ENCODE assay signal across 8 cellular contexts in the genomic region with DNA sequence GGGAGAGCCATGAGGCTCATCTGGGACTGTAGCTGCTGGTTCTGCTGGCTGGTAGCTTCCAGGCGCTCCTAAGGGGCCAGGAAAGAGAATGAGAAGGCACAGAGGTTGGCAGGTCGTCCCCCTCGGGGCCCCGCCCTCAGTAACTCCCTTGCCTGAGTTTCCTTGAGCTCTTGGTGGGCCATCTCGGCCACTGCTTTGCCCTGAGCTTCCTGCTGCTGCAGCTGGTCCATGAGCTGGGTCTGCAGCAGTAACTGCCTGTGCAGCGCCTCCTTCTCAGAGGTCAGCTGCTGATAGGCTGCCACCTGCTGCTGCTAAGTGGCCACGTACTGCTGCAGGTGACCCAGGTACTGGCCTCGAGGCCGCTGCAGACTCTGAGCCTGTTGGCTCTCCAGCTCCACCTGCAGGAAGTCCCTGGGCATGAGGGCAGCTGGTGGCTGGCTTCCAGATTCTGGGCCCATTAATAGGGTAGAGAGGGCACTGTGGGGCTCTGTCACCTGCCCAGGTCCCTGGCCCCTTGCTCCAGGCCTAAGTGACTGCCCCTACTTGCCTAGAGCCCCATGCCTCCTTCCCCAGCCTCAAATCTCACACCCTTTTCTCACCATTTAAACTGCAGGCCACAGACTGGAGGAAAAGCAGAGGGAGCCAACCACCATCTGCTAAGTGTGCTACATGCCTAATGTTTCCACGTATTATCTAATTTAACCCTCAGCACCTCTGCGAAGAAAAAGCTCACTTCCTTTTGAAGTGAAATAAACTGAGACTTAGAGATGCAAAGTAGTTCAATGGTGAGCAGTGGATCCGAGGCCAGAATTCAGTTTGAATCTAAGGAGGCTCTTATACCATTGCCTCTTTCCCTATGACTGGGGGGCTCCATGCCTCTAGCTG.
DNase-seq lines count a peak whose midpoint lies in the region; ATAC-seq and TF ChIP-seq lines count a peak whose summit lies in the region.

No MANE protein-coding gene starts in this region.

- intact Hi-C loops in tibial artery (cut with DNase I; ENCODE audit: low total_unique reads) = no loop called here

- H3K4me3 ChIP-seq in tibial artery = no peak overlapping the region

- peak; percentile 50 to 53 for DNase-seq in NCI-H187 (lab: John Stamatoyannopoulos, UW)
- peak; percentile 42 to 50 for DNase-seq in activated CD4-positive, alpha-beta T cell treated with anti-CD3 and anti-CD28 coated beads for 4 hours
- peak; percentile 21 for DNase-seq in effector CD8-positive, alpha-beta T cell (lab: John Stamatoyannopoulos, UW)
- DNase-seq in midbrain (lab: John Stamatoyannopoulos, UW) = peak; percentile 2
- no peak for DNase-seq in tibial artery

- ATAC-seq in GM18498 (IDR thresholded peaks at IDR 0.05; ENCODE audit: unreplicated experiment) (peak; percentile 69), GM19023 (IDR thresholded peaks at IDR 0.05; ENCODE audit: unreplicated experiment) (no peak)

- peaks cover 0 to 12% of the 10 kb centered on the region in 2 donors for H3K27me3 ChIP-seq in tibial artery

- no peaks in the 10 kb centered on the region for H3K4me1 ChIP-seq in tibial artery

- TF ChIP-seq CTCF in 22Rv1 (IDR thresholded peaks at IDR 0.05) (peak; percentile 94), tibial artery (IDR thresholded peaks at IDR 0.05) (peak; percentile 34 to 49)

- H3K27ac ChIP-seq in 22Rv1 (no peak overlapping the region), tibial artery (no peak overlapping the region)

- no peaks in the 10 kb centered on the region for H3K9me3 ChIP-seq in tibial artery

- no peaks in the 10 kb centered on the region for H3K36me3 ChIP-seq in tibial artery

Comparison
In these comparisons a context has a peak if more than half of its experiments do, and no peak if none do; other contexts are left out.
1. DNase-seq: peak in NCI-H187 (2 of 2), activated CD4-positive, alpha-beta T cell treated with anti-CD3 and anti-CD28 coated beads for 4 hours (2 of 2), effector CD8-positive, alpha-beta T cell (single experiment) and midbrain (single experiment); none in tibial artery (0 of 2).